In genomic region chr20:59752101-59752586, GRCh38 we compare ENCODE assay signal across 9 cellular contexts.
A peak's percentile ranks its signal among the peaks of the same experiment; 100 is the strongest.
DNase-seq lines count a peak whose midpoint lies in the region; ATAC-seq and TF ChIP-seq lines count a peak whose summit lies in the region.
"Had no signal": no experiment of that assay in that cellular context is flagged by ENCODE, and none has a peak within 500 bp of the region (broad histone marks: within the 10 kb centered on the region; RNA-seq: fewer than 3 reads in every experiment).

No MANE protein-coding gene starts in this region.

- ATAC-seq in GM18868 (IDR thresholded peaks at IDR 0.05; ENCODE audit: unreplicated experiment) (peak; percentile 84), HG02840 (IDR thresholded peaks at IDR 0.05; ENCODE audit: low FRiP score, unreplicated experiment) (peak; percentile 67), mucosa of descending colon (peak; percentile 31)

- 30 to 38% methylated on average over 13 to 17 of the region's 17 CpGs for WGBS in tibial nerve, 2 donors

- no peaks in the 10 kb centered on the region for H3K36me3 ChIP-seq in NT2/D1 (ENCODE audit: insufficient read depth, insufficient read length, low read length)
- no peaks in the 10 kb centered on the region for H3K36me3 ChIP-seq in mucosa of descending colon (ENCODE audit: low read depth)
- no peaks in the 10 kb centered on the region for H3K36me3 ChIP-seq in tibial nerve

- intact Hi-C loops in mucosa of descending colon (cut with DNase I, micrococcal nuclease), result loop anchor here in 1 of 2 donors (10.0 kb wide), 2 partner anchors 157 to 187 kb away; no protein-coding TSS in a partner anchor

- no peak overlapping the region for H3K27ac ChIP-seq in tibial nerve

- H3K4me1 ChIP-seq in NT2/D1 (ENCODE audit: insufficient read depth, insufficient read length) (peaks cover 5% of the 10 kb centered on the region), mucosa of descending colon (ENCODE audit: low read depth) (no peaks in the 10 kb centered on the region), tibial nerve (peaks cover 0 to 30% (median 0%) of the 10 kb centered on the region in 4 donors)

- no peak for TF ChIP-seq POLR2A in tibial nerve (IDR thresholded peaks at IDR 0.05)

- TF ChIP-seq CTCF in mucosa of descending colon (IDR thresholded peaks at IDR 0.05), result no peak
- TF ChIP-seq CTCF in tibial nerve (IDR thresholded peaks at IDR 0.05), result no peak

- peak overlapping the region; percentile 17 for H3K9ac ChIP-seq in NT2/D1 (ENCODE audit: insufficient read length, low read depth)

- no peak for TF ChIP-seq EP300 in tibial nerve (IDR thresholded peaks at IDR 0.05)

- DNase-seq in NT2/D1 (ENCODE audit: low read depth, low spot score) (no peak), mucosa of descending colon (peak in 2 of 3 donors; percentile 43 to 47), tibial nerve (ENCODE audit: low spot score in 2 of 2) (no peak), H4 (ENCODE audit: low spot score) (no peak), T-helper 1 cell (no peak), HT-29 (ENCODE audit: low spot score) (no peak)
- DNase-seq: endodermal cell had no signal

- H3K4me3 ChIP-seq in NT2/D1 (ENCODE audit: insufficient read length, low read depth) (no peak overlapping the region), mucosa of descending colon (no peak overlapping the region), tibial nerve (no peak overlapping the region)

- H3K27me3 ChIP-seq in NT2/D1 (ENCODE audit: insufficient read depth, insufficient read length) (peaks cover 52% of the 10 kb centered on the region), tibial nerve (peaks cover 0 to 50% of the 10 kb centered on the region in 2 donors)

- H3K9me3 ChIP-seq in NT2/D1 (ENCODE audit: insufficient read depth, low read length), result no peaks in the 10 kb centered on the region
- H3K9me3 ChIP-seq in mucosa of descending colon, result no peaks in the 10 kb centered on the region
- no peaks in the 10 kb centered on the region for H3K9me3 ChIP-seq in tibial nerve

Comparison
In these comparisons a context has a peak if more than half of its experiments do, and no peak if none do; other contexts are left out.
1. ATAC-seq: peak in every context shown above with its lines; median percentile 84 in GM18868; 67 in HG02840; 31 in mucosa of descending colon.
2. DNase-seq: peak in mucosa of descending colon (2 of 3); none in NT2/D1 (single experiment), tibial nerve (0 of 2), H4 (single experiment), T-helper 1 cell (0 of 5) and HT-29 (single experiment).